19 cellular contexts compared by ENCODE assay signal in the genomic region with DNA sequence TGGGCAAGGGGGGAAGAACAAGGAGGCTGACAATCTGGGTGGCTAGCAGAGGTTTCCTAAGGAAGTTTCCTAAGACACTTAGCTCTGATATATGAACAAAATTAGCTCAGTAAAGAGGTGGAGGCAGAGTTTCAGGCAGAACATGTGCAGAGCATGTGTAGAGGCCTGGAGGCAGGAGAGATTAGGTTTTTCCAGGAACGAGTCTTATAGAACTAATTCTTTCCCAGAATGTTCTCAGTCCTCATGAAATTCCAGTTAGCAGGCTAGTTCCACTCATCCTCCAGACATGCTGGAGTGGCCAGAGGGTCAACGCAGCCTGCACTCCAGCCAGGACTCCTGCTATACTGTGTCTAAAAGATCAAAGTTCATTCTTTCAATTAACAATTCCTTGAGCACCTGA.
"Had no signal": no experiment of that assay in that cellular context is flagged by ENCODE, and none has a peak within 500 bp of the region (broad histone marks: within the 10 kb centered on the region; RNA-seq: fewer than 3 reads in every experiment).

No MANE protein-coding gene starts in this region.

- H3K4me3 ChIP-seq: coronary artery, dorsolateral prefrontal cortex, esophagus muscularis mucosa, gastrocnemius medialis, heart right ventricle, left lung, lower lobe of right lung, mucosa of descending colon had no signal

- H3K4me1 ChIP-seq: foreskin keratinocyte, left lung, lower lobe of right lung had no signal

- H3K9me3 ChIP-seq: esophagus muscularis mucosa, gastrocnemius medialis, heart right ventricle, left lung, lower lobe of right lung, mucosa of descending colon had no signal

- DNase-seq: dermis blood vessel endothelial cell; dorsolateral prefrontal cortex; effector CD4-positive, alpha-beta T cell; effector memory CD4-positive, alpha-beta T cell; foreskin keratinocyte; gastrocnemius medialis; glutamatergic neuron; head of caudate nucleus; heart right ventricle; hippocampal formation; left cardiac atrium; left lung; left ventricle myocardium superior; lower lobe of right lung; mesenchymal stem cell; mucosa of descending colon; naive B cell had no signal

- H3K27ac ChIP-seq: coronary artery, dorsolateral prefrontal cortex, esophagus muscularis mucosa, foreskin keratinocyte, gastrocnemius medialis, heart right ventricle, left lung, lower lobe of right lung had no signal

- H3K27me3 ChIP-seq: dorsolateral prefrontal cortex, esophagus muscularis mucosa, foreskin keratinocyte, gastrocnemius medialis, heart right ventricle, left lung had no signal

- ATAC-seq: foreskin keratinocyte, gastrocnemius medialis, heart right ventricle, left cardiac atrium, left lung, left ventricle myocardium superior, lower lobe of right lung, mucosa of descending colon had no signal

- H3K36me3 ChIP-seq: esophagus muscularis mucosa, gastrocnemius medialis, heart right ventricle, left lung, lower lobe of right lung had no signal
